2 cellular contexts compared by ENCODE assay signal in genomic region chr6:14143305-14143704, GRCh38.
A peak's percentile ranks its signal among the peaks of the same experiment; 100 is the strongest.
TF ChIP-seq lines count a peak whose summit lies in the region.

No MANE protein-coding gene starts in this region.

TF ChIP-seq in HepG2, 621 proteins besides CTCF, POLR2A, EP300 and RAD21:
- TF ChIP-seq SNAPC2 (CRISPR knock-in tag; IDR thresholded peaks at IDR 0.05): no peak
- TF ChIP-seq ZNF629 (CRISPR knock-in tag; conservative IDR thresholded peaks at IDR 0.05): peak; percentile 72

TF ChIP-seq in H1, 55 proteins besides CTCF, POLR2A, EP300 and RAD21:
- peak; percentile 52 for TF ChIP-seq KDM1A (IDR thresholded peaks at IDR 0.05; ENCODE audit: borderline replicate concordance, low read length)
- no peak for TF ChIP-seq BCL11A (IDR thresholded peaks at IDR 0.05; ENCODE audit: low read depth in 2 of 2, low read length in 2 of 2)
